Comparison of ENCODE assay signal across 15 cellular contexts in genomic region chr10:96416643-96417042, GRCh38. TPM values are rescaled to one million over a fixed set of nuclear protein-coding genes. Genes with fewer than 3 reads are reported as not detected.
DNase-seq lines count a peak whose midpoint lies in the region; ATAC-seq, FAIRE-seq and TF ChIP-seq lines count a peak whose summit lies in the region.
"Had no signal": no experiment of that assay in that cellular context is flagged by ENCODE, and none has a peak within 500 bp of the region (broad histone marks: within the 10 kb centered on the region; RNA-seq: fewer than 3 reads in every experiment).

No MANE protein-coding gene starts in this region.

- H3K27ac ChIP-seq in astrocyte (ENCODE audit: low read depth, low read length) = no peak overlapping the region
- H3K27ac ChIP-seq in right cardiac atrium (ENCODE audit: low read length) = no peak overlapping the region
- H3K27ac ChIP-seq: foreskin keratinocyte had no signal

- intact Hi-C loops in right cardiac atrium (cut with DNase I) = no loop called here

- DNase-seq in ELF-1 (ENCODE audit: low read depth, low spot score) (peak; percentile 8), astrocyte (ENCODE audit: low read depth) (peak; percentile 12), right cardiac atrium (peak in 2 of 3 donors; percentile 36 to 79), renal cortical epithelial cell (ENCODE audit: low read depth) (peak; percentile 2), middle frontal gyrus (ENCODE audit: extremely low spot score, low spot score) (no peak), MG63 (no peak)
- DNase-seq: activated CD4-positive, alpha-beta T cell treated with anti-CD3 and anti-CD28 coated beads, Interleukin-2, amount 10 ng/mL, durations not matched to agents 24 days and 14 days; BE2C; central memory CD4-positive, alpha-beta T cell; NCI-H1105; small intestine had no signal

- peaks cover 4% of the 10 kb centered on the region for H3K36me3 Mint-ChIP-seq in astrocyte (ENCODE audit: low read depth, unreplicated experiment)
- H3K36me3 Mint-ChIP-seq: mesothelial cell of epicardium had no signal

- H2AFZ ChIP-seq in astrocyte (ENCODE audit: low read depth, low read length) = no peak overlapping the region

- WGBS in right cardiac atrium = 36% methylated on average over 7 of the region's 7 CpGs

- H3K4me3 ChIP-seq in astrocyte (ENCODE audit: insufficient read depth, low read depth, low read length) (no peak overlapping the region), right cardiac atrium (ENCODE audit: low read length) (no peak overlapping the region), MG63 (no peak overlapping the region)

- H3K4me3 Mint-ChIP-seq in astrocyte (ENCODE audit: unreplicated experiment) = peak overlapping the region; percentile 7
- H3K4me3 Mint-ChIP-seq: activated CD4-positive, alpha-beta T cell treated with anti-CD3 and anti-CD28 coated beads, Interleukin-2, amount 10 ng/mL, durations not matched to agents 24 days and 14 days; mesothelial cell of epicardium had no signal

- no peaks in the 10 kb centered on the region for H3K36me3 ChIP-seq in astrocyte (ENCODE audit: insufficient read depth, low read length)
- H3K36me3 ChIP-seq in MG63 = no peaks in the 10 kb centered on the region
- H3K36me3 ChIP-seq: BE2C had no signal

- peak; percentile 47 to 60 for ATAC-seq in right cardiac atrium
- ATAC-seq in GM21723 (IDR thresholded peaks at IDR 0.05; ENCODE audit: unreplicated experiment) = no peak
- no peak for ATAC-seq in esophagus mucosa

- H3K4me1 Mint-ChIP-seq in astrocyte (ENCODE audit: low read depth, unreplicated experiment) = peaks cover 2% of the 10 kb centered on the region
- H3K4me1 Mint-ChIP-seq: activated CD4-positive, alpha-beta T cell treated with anti-CD3 and anti-CD28 coated beads, Interleukin-2, amount 10 ng/mL, durations not matched to agents 24 days and 14 days had no signal

- H3K79me2 ChIP-seq in astrocyte (ENCODE audit: insufficient read depth, low read length) = no peaks in the 10 kb centered on the region

- H4K20me1 ChIP-seq in astrocyte (ENCODE audit: insufficient read depth, low read length) = no peaks in the 10 kb centered on the region

- H3K9ac ChIP-seq in astrocyte (ENCODE audit: low read length) = peak overlapping the region; percentile 10

- peaks cover 8% of the 10 kb centered on the region for H3K27me3 Mint-ChIP-seq in astrocyte (ENCODE audit: low read depth, unreplicated experiment)

- H3K4me1 ChIP-seq in astrocyte (ENCODE audit: insufficient read depth, low read length) (no peaks in the 10 kb centered on the region), right cardiac atrium (ENCODE audit: control insufficient read depth, insufficient read depth, low read length) (peaks cover 4% of the 10 kb centered on the region)
- H3K4me1 ChIP-seq: foreskin keratinocyte had no signal

- H3K9me3 ChIP-seq in astrocyte (ENCODE audit: insufficient read depth, low read depth, low read length) (no peaks in the 10 kb centered on the region), right cardiac atrium (ENCODE audit: control insufficient read depth, low read length) (no peaks in the 10 kb centered on the region), MG63 (no peaks in the 10 kb centered on the region)
- H3K9me3 ChIP-seq: BE2C had no signal

- no peak overlapping the region for H3K4me2 ChIP-seq in astrocyte (ENCODE audit: low read length)

- no peak overlapping the region for H3K27ac Mint-ChIP-seq in astrocyte (ENCODE audit: unreplicated experiment)
- H3K27ac Mint-ChIP-seq: activated CD4-positive, alpha-beta T cell treated with anti-CD3 and anti-CD28 coated beads, Interleukin-2, amount 10 ng/mL, durations not matched to agents 24 days and 14 days; mesothelial cell of epicardium had no signal

- H3K9me3 Mint-ChIP-seq in astrocyte (ENCODE audit: unreplicated experiment) = peaks cover 3% of the 10 kb centered on the region
- H3K9me3 Mint-ChIP-seq: activated CD4-positive, alpha-beta T cell treated with anti-CD3 and anti-CD28 coated beads, Interleukin-2, amount 10 ng/mL, durations not matched to agents 24 days and 14 days; mesothelial cell of epicardium had no signal

- H3K27me3 ChIP-seq in astrocyte (ENCODE audit: insufficient read depth, low read length) = peaks cover 5% of the 10 kb centered on the region
- H3K27me3 ChIP-seq in right cardiac atrium (ENCODE audit: control insufficient read depth, insufficient read depth) = no peaks in the 10 kb centered on the region
- H3K27me3 ChIP-seq in MG63 = peaks cover 8% of the 10 kb centered on the region

- FAIRE-seq in astrocyte (lab: Jason Lieb, UNC) = no peak
- FAIRE-seq: small intestine had no signal

- no peak for TF ChIP-seq CTCF in astrocyte (IDR thresholded peaks at IDR 0.05; ENCODE audit: insufficient read depth, low read depth, low read length)

RNA-seq across cellular contexts. Expression of gene OPALIN, which starts 57.8 kb away (rescaled TPM):
- total RNA-seq in astrocyte (not detected in 2 replicates), right cardiac atrium (not detected), renal cortical epithelial cell (0.05 TPM in 1 of 2 replicates, not detected in the other), esophagus mucosa (not detected)
- polyA plus RNA-seq in right cardiac atrium = not detected
- total RNA-seq in MG63 (2014; rRNA removed; shearing (Covaris generic); ENCODE audit: low replicate concordance) = not detected in 2 replicates
- total RNA-seq: activated CD4-positive, alpha-beta T cell treated with anti-CD3 and anti-CD28 coated beads, Interleukin-2, amount 10 ng/mL, durations not matched to agents 24 days and 14 days; foreskin keratinocyte; mesothelial cell of epicardium had no signal
- polyA plus RNA-seq: foreskin keratinocyte, small intestine had no signal

Comparison
In these comparisons a context has a peak if more than half of its experiments do, and no peak if none do; other contexts are left out.
1. DNase-seq: peak in ELF-1 (single experiment), astrocyte (single experiment), right cardiac atrium (2 of 3) and renal cortical epithelial cell (single experiment); none in middle frontal gyrus (single experiment) and MG63 (single experiment).
2. ATAC-seq: peak in right cardiac atrium (2 of 2); none in GM21723 (single experiment) and esophagus mucosa (single experiment).